ENCODE assay signal across 8 cellular contexts in the genomic region with DNA sequence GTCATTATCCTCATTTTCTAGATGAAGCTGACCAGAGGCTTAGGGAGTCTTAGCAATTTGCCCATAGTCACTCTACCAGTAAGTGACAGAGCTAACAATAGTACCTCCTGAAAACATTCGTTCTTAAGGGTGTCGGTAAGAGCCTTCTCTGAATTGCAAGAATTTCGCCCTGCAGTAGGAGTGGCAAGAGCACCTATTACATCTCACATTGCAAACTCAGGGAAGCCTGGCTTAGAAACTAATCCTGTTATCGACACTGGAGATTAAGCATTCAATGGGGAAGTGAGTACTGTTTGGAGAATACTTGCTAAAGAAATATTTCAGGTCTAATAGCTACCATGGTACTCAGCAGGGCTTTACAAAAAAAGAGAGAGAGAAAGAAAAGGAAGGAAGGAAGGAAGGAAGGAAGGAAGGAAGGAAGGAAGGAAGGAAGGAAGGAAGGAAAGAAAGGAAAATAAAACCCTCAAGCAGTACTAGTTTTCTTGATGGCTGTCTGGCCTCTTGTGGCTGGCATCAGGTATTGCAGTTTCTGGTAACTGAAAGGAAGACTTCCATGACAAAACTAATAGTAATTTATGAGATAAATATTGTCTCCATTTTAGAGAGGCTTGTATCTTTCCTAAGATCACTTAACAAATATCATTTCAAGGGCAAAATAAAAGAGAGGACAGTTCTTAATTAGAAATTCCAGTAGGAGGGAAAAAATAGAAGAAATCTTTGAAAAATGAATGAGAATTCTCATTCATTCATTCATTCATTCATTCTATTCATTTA. TPM values are rescaled to one million over a fixed set of nuclear protein-coding genes. Genes with fewer than 3 reads are reported as not detected.
DNase-seq lines count a peak whose midpoint lies in the region; TF ChIP-seq lines count a peak whose summit lies in the region.

No MANE protein-coding gene starts in this region.

- no peaks in the 10 kb centered on the region for H3K9me2 ChIP-seq in SK-N-SH

- H3K9me3 ChIP-seq in SK-N-SH (no peaks in the 10 kb centered on the region), ovary (no peaks in the 10 kb centered on the region)

- no peak for TF ChIP-seq POLR2A in ovary (IDR thresholded peaks at IDR 0.05)

- 64% methylated on average over 4 of the region's 4 CpGs for WGBS in SK-N-SH (ENCODE audit: low lambda C conversion rate)
- 46 to 62% (median 47%) methylated on average over 4 of the region's 4 CpGs for WGBS in ovary, 3 donors

- TF ChIP-seq CTCF in KMS-11 (conservative IDR thresholded peaks at IDR 0.05; ENCODE audit: low read depth, low read length) (peak; percentile 97), SK-N-SH (IDR thresholded peaks at IDR 0.05) (peak; percentile 80), fibroblast of mammary gland (conservative IDR thresholded peaks at IDR 0.05; ENCODE audit: control insufficient read depth, insufficient read depth, low read depth, low read length) (peak; percentile 89), ovary (IDR thresholded peaks at IDR 0.05) (peak in 2 of 3 donors; percentile 28 to 61)

- intact Hi-C loops in ovary (cut with DNase I), result loop anchor here (5.0 to 10.0 kb wide), 2 partner anchors 335 to 597 kb away; no protein-coding TSS in a partner anchor

- no peaks in the 10 kb centered on the region for H3K36me3 ChIP-seq in KMS-11 (ENCODE audit: insufficient read depth)
- no peaks in the 10 kb centered on the region for H3K36me3 ChIP-seq in SK-N-SH (replicated peaks in 1 of 2; ENCODE audit: control insufficient read depth in 1 of 2, insufficient read depth in 2 of 2, low read length in 1 of 2)
- no peaks in the 10 kb centered on the region for H3K36me3 ChIP-seq in ovary

- no peaks in the 10 kb centered on the region for H4K20me1 ChIP-seq in KMS-11 (ENCODE audit: insufficient read depth)
- H4K20me1 ChIP-seq in SK-N-SH (ENCODE audit: insufficient read depth), result no peaks in the 10 kb centered on the region

- H3K4me2 ChIP-seq in KMS-11 (no peak overlapping the region), SK-N-SH (no peak overlapping the region)

- TF ChIP-seq RAD21 in SK-N-SH (IDR thresholded peaks at IDR 0.05; ENCODE audit: low read length), result peak; percentile 87

- peaks cover 5% of the 10 kb centered on the region for H3F3A ChIP-seq in SK-N-SH (replicated peaks; ENCODE audit: insufficient read depth)

- H3K9ac ChIP-seq in KMS-11 (no peak overlapping the region), SK-N-SH (no peak overlapping the region)

- DNase-seq in SIG-M5 treated with dmso at 0.1 percent for 504 hours (lab: John Stamatoyannopoulos, UW; ENCODE audit: unreplicated experiment) (peak; percentile 60), SIG-M5 (lab: John Stamatoyannopoulos, UW) (no peak), SK-N-SH (peak; percentile 54), fibroblast of mammary gland (ENCODE audit: low read depth) (peak; percentile 61), ovary (no peak)
- no peak for DNase-seq in activated CD8-positive, alpha-beta memory T cell treated with anti-CD3 and anti-CD28 coated beads, Interleukin-2, amount 50 U/mL, for 48 hours
- DNase-seq in stimulated activated CD4-positive, alpha-beta T cell treated with anti-CD3 and anti-CD28 coated beads, Interleukin-4, amount 100 ng/mL, for 4 hours, result no peak

- H3K4me3 ChIP-seq in KMS-11 (IDR thresholded peaks at IDR 0.05; ENCODE audit: insufficient read depth, low read depth, low read length) (no peak overlapping the region), SK-N-SH (ENCODE audit: low read depth in 2 of 2, low read length in 1 of 2) (no peak overlapping the region), fibroblast of mammary gland (ENCODE audit: control insufficient read depth, low read depth, low read length) (no peak overlapping the region), ovary (no peak overlapping the region)

- peaks cover 4% of the 10 kb centered on the region for H3K4me1 ChIP-seq in KMS-11 (ENCODE audit: low read depth, poor library complexity, severe bottlenecking)
- peaks cover 0 to 19% of the 10 kb centered on the region in 2 experiments; a peak in 1 of 4 replicates for H3K4me1 ChIP-seq in SK-N-SH (ENCODE audit: control insufficient read depth in 1 of 2, insufficient read depth in 2 of 2, low read depth in 1 of 2, low read length in 1 of 2)
- H3K4me1 ChIP-seq in ovary (ENCODE audit: insufficient read depth), result peaks cover 6% of the 10 kb centered on the region

- H2AFZ ChIP-seq in KMS-11 (ENCODE audit: low read depth) (0 out of 2 replicates have a peak overlapping the region, but pooled peaks have one; percentile 0), SK-N-SH (ENCODE audit: low read depth) (no peak overlapping the region)

- H3K27ac ChIP-seq in KMS-11 (no peak overlapping the region), SK-N-SH (ENCODE audit: low read depth in 2 of 2, low read length in 1 of 2) (no peak overlapping the region), ovary (no peak overlapping the region)

- POLR2A ChIA-PET in SK-N-SH (lab: Yijun Ruan, JAX), result no interaction called here

- CTCF ChIA-PET in SK-N-SH (lab: Yijun Ruan, JAX), result interaction anchor here (0.6 to 6.2 kb wide), 33 partner anchors 8 to 599 kb away, joined by 3 to 63 read pairs (median 4); a partner anchor contains a TSS

- H3K79me2 ChIP-seq in KMS-11 (ENCODE audit: insufficient read depth, low read depth) (no peaks in the 10 kb centered on the region), SK-N-SH (ENCODE audit: insufficient read depth) (no peaks in the 10 kb centered on the region)

- H3K27me3 ChIP-seq in KMS-11 (ENCODE audit: insufficient read depth, low read depth) (no peaks in the 10 kb centered on the region), SK-N-SH (ENCODE audit: insufficient read depth) (peaks cover 4% of the 10 kb centered on the region; the same call in 1 of the 2 replicates), ovary (no peaks in the 10 kb centered on the region)

- TF ChIP-seq EP300 in SK-N-SH (IDR thresholded peaks at IDR 0.05; ENCODE audit: borderline replicate concordance in 1 of 2, low read depth in 1 of 2, low read length in 1 of 2), result no peak
- no peak for TF ChIP-seq EP300 in ovary (IDR thresholded peaks at IDR 0.05)

TF ChIP-seq in SK-N-SH, 30 proteins besides CTCF, POLR2A, EP300 and RAD21:
- TF ChIP-seq EZH2phosphoT487 (IDR thresholded peaks at IDR 0.05; ENCODE audit: borderline replicate concordance, low read depth) (no peak), SIN3A (IDR thresholded peaks at IDR 0.05; ENCODE audit: borderline replicate concordance, low read depth, low read length) (no peak), SMC3 (IDR thresholded peaks at IDR 0.05; ENCODE audit: low read depth, low read length) (peak; percentile 87), RCOR1 (IDR thresholded peaks at IDR 0.05; ENCODE audit: low read length) (no peak)
- TF ChIP-seq, protein P1, sequence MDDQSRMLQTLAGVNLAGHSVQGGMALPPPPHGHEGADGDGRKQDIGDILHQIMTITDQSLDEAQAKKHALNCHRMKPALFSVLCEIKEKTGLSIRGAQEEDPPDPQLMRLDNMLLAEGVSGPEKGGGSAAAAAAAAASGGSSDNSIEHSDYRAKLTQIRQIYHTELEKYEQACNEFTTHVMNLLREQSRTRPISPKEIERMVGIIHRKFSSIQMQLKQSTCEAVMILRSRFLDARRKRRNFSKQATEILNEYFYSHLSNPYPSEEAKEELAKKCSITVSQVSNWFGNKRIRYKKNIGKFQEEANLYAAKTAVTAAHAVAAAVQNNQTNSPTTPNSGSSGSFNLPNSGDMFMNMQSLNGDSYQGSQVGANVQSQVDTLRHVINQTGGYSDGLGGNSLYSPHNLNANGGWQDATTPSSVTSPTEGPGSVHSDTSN (IDR thresholded peaks at IDR 0.05), result no peak
- TF ChIP-seq, protein P2, sequence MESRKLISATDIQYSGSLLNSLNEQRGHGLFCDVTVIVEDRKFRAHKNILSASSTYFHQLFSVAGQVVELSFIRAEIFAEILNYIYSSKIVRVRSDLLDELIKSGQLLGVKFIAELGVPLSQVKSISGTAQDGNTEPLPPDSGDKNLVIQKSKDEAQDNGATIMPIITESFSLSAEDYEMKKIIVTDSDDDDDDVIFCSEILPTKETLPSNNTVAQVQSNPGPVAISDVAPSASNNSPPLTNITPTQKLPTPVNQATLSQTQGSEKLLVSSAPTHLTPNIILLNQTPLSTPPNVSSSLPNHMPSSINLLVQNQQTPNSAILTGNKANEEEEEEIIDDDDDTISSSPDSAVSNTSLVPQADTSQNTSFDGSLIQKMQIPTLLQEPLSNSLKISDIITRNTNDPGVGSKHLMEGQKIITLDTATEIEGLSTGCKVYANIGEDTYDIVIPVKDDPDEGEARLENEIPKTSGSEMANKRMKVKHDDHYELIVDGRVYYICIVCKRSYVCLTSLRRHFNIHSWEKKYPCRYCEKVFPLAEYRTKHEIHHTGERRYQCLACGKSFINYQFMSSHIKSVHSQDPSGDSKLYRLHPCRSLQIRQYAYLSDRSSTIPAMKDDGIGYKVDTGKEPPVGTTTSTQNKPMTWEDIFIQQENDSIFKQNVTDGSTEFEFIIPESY (IDR thresholded peaks at IDR 0.05; ENCODE audit: borderline replicate concordance, low read depth), result no peak
- TF ChIP-seq, protein P3, sequence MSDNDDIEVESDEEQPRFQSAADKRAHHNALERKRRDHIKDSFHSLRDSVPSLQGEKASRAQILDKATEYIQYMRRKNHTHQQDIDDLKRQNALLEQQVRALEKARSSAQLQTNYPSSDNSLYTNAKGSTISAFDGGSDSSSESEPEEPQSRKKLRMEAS (IDR thresholded peaks at IDR 0.05; ENCODE audit: low read depth), result no peak

RNA-seq across cellular contexts. Expression of a gene that starts 10.4 kb away (rescaled TPM):
- polyA plus RNA-seq in SK-N-SH (2012; rRNA removed) (0.03 and 0.05 TPM in 2 replicates), ovary (1 to 10 TPM; 1.5 to 3.4 TPM)
- 0.08 TPM in 2 replicates for polyA plus RNA-seq in SK-N-SH (2012; cell fraction: cytosol; rRNA removed)
- polyA plus RNA-seq in SK-N-SH (2012; cell fraction: nucleus; rRNA removed), result 0.23 and 0.42 TPM in 2 replicates
- total RNA-seq in ovary, result 1 to 10 TPM in 6 of 7 donors, under 1 TPM in 1; 0.36 to 8.4 (median 1.3) TPM

RNA-seq across cellular contexts. Expression of a gene that starts 15.3 kb away (rescaled TPM):
- polyA plus RNA-seq in SK-N-SH (2012; rRNA removed), result not detected in 2 replicates
- polyA plus RNA-seq in SK-N-SH (2012; cell fraction: cytosol; rRNA removed), result not detected in 2 replicates
- polyA plus RNA-seq in SK-N-SH (2012; cell fraction: nucleus; rRNA removed), result not detected in 2 replicates
- not detected for total RNA-seq in ovary
- not detected for polyA plus RNA-seq in ovary

RNA-seq across cellular contexts. Expression of a gene that starts 20.0 kb away (rescaled TPM):
- polyA plus RNA-seq in SK-N-SH (2012; rRNA removed), result not detected in 2 replicates
- polyA plus RNA-seq in SK-N-SH (2012; cell fraction: cytosol; rRNA removed), result not detected in 2 replicates
- polyA plus RNA-seq in SK-N-SH (2012; cell fraction: nucleus; rRNA removed), result not detected in 2 replicates
- total RNA-seq in ovary, result under 1 TPM in 2 of 7 donors, not detected in 5; 0.10 to 0.12 TPM
- under 1 TPM in 1 of 2 donors, not detected in 1; 0.40 TPM for polyA plus RNA-seq in ovary

Comparison
In these comparisons a context has a peak if more than half of its experiments do, and no peak if none do; other contexts are left out.
1. DNase-seq: peak in SIG-M5 treated with dmso at 0.1 percent for 504 hours (single experiment), SK-N-SH (single experiment) and fibroblast of mammary gland (single experiment); none in SIG-M5 (single experiment), ovary (0 of 5), activated CD8-positive, alpha-beta memory T cell treated with anti-CD3 and anti-CD28 coated beads, Interleukin-2, amount 50 U/mL, for 48 hours (single experiment) and stimulated activated CD4-positive, alpha-beta T cell treated with anti-CD3 and anti-CD28 coated beads, Interleukin-4, amount 100 ng/mL, for 4 hours (0 of 2).
2. CTCF ChIP-seq: peak in every context shown above with its lines; median percentile 97 in KMS-11; 89 in fibroblast of mammary gland; 80 in SK-N-SH; 44 in ovary.